Comparison of ENCODE assay signal across 9 cellular contexts in the genomic region with DNA sequence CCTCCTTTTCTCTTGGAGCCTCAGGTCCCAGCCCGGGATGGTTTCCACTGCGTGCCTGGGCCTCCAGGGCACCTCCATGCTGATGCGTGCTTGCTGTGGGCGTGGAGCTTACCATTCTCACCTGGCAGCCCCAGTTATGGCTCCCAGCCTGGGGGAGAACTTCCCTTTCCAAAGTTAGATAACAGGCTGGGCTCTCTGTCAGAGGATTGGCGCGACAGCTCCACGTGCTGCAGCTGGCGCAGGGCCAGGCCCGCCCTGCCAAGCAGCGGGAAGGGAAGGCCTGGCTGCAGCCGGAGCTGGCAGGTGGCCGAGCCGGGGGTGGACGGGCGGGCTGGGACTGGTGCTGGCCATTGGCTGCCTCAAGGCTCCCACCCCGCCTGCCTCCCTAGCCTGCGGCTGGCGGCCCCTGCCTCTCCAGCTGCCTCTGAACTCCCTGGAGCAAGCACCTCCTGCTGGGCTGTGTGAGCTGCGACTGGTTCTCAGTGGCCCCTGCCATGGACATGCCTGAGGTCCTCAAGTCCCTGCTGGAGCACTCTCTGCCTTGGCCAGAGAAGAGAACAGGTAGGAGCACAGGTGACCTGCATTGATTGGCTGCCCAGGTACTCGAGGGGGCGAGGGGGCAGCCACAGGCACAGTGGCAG. TPM values are rescaled to one million over a fixed set of nuclear protein-coding genes. Genes with fewer than 3 reads are reported as not detected.
DNase-seq lines count a peak whose midpoint lies in the region; ATAC-seq and TF ChIP-seq lines count a peak whose summit lies in the region.
"Had no signal": no experiment of that assay in that cellular context is flagged by ENCODE, and none has a peak within 500 bp of the region (broad histone marks: within the 10 kb centered on the region; RNA-seq: fewer than 3 reads in every experiment).

No MANE protein-coding gene starts in this region.

- no peak for ATAC-seq in GM21390 (IDR thresholded peaks at IDR 0.05; ENCODE audit: unreplicated experiment)

- H3F3A ChIP-seq in DOHH2 (ENCODE audit: control insufficient read depth, insufficient read depth) (no peaks in the 10 kb centered on the region), SK-N-SH (replicated peaks; ENCODE audit: insufficient read depth) (no peaks in the 10 kb centered on the region)

- H3K9ac ChIP-seq in SK-N-SH, result no peak overlapping the region
- H3K9ac ChIP-seq in endodermal cell (ENCODE audit: extremely low read depth, low read length, poor library complexity, severe bottlenecking), result no peak overlapping the region

- H3K79me2 ChIP-seq in DOHH2 (ENCODE audit: control insufficient read depth, low read length) (no peaks in the 10 kb centered on the region), SK-N-SH (ENCODE audit: insufficient read depth) (no peaks in the 10 kb centered on the region)

- H3K36me3 ChIP-seq in DOHH2 (ENCODE audit: control insufficient read depth, low read length), result no peaks in the 10 kb centered on the region
- no peaks in the 10 kb centered on the region for H3K36me3 ChIP-seq in SK-N-SH (replicated peaks in 1 of 2; ENCODE audit: control insufficient read depth in 1 of 2, insufficient read depth in 2 of 2, low read length in 1 of 2)
- no peaks in the 10 kb centered on the region for H3K36me3 ChIP-seq in endodermal cell (ENCODE audit: control insufficient read depth, insufficient read depth, low read length)
- H3K36me3 ChIP-seq in testis (ENCODE audit: low read depth, missing control alignments), result no peaks in the 10 kb centered on the region

- peaks cover 4% of the 10 kb centered on the region for H3K4me1 Mint-ChIP-seq in endodermal cell

- H3K9me3 Mint-ChIP-seq in endodermal cell, result no peaks in the 10 kb centered on the region
- H3K9me3 Mint-ChIP-seq: T-helper 1 cell treated with Interleukin-12 subunit alpha and Interleukin-12 subunit beta and Interleukin-4 antibody, amounts not matched to agents 30 μg/mL and 1 μg/mL, for 36 hours had no signal

- H3K9me2 ChIP-seq in DOHH2 (replicated peaks; ENCODE audit: control insufficient read depth, low read length) (no peaks in the 10 kb centered on the region), SK-N-SH (no peaks in the 10 kb centered on the region)

- H3K4me3 ChIP-seq in DOHH2 (ENCODE audit: low read length), result no peak overlapping the region
- H3K4me3 ChIP-seq in SK-N-SH (ENCODE audit: low read depth in 2 of 2, low read length in 1 of 2), result peak overlapping the region in 1 of 2 experiments; percentile 19; a peak in 1 of 4 replicates
- H3K4me3 ChIP-seq in endodermal cell (ENCODE audit: low read length), result no peak overlapping the region
- peak overlapping the region; percentile 47 to 59 for H3K4me3 ChIP-seq in testis

- intact Hi-C loops in testis (cut with DNase I; ENCODE audit: low total_unique reads), result no loop called here

- DNase-seq in NCI-H1105 (lab: John Stamatoyannopoulos, UW) (peak; percentile 95), SK-N-SH (peak; percentile 91), endodermal cell (peak; percentile 83), medulla oblongata (ENCODE audit: extremely low spot score) (peak; percentile 97), testis (peak; percentile 96), GM10248 (ENCODE audit: extremely low spot score) (no peak)

- no peak; a peak in 1 of 4 replicates for TF ChIP-seq EP300 in SK-N-SH (IDR thresholded peaks at IDR 0.05; ENCODE audit: borderline replicate concordance in 1 of 2, low read depth in 1 of 2, low read length in 1 of 2)

- TF ChIP-seq RAD21 in SK-N-SH (IDR thresholded peaks at IDR 0.05; ENCODE audit: low read length), result no peak

- H3K27me3 Mint-ChIP-seq in endodermal cell (ENCODE audit: insufficient read depth), result peaks cover 3% of the 10 kb centered on the region

- TF ChIP-seq CTCF in DOHH2 (IDR thresholded peaks at IDR 0.05; ENCODE audit: low read depth, low read length, poor library complexity, severe bottlenecking) (no peak), SK-N-SH (IDR thresholded peaks at IDR 0.05) (peak; percentile 39), endodermal cell (conservative IDR thresholded peaks at IDR 0.05) (no peak), testis (IDR thresholded peaks at IDR 0.05) (peak in 1 of 3 experiments; percentile 32), GM10248 (IDR thresholded peaks at IDR 0.05; ENCODE audit: control extremely low read depth, extremely low read depth, low read depth, missing control alignments) (no peak)

- no peak overlapping the region for H3K27ac ChIP-seq in DOHH2 (ENCODE audit: low read depth, low read length)
- peak overlapping the region in 1 of 2 experiments; percentile 43; a peak in 1 of 4 replicates for H3K27ac ChIP-seq in SK-N-SH (ENCODE audit: low read depth in 2 of 2, low read length in 1 of 2)
- no peak overlapping the region for H3K27ac ChIP-seq in endodermal cell (ENCODE audit: low read depth, low read length)
- peak overlapping the region; percentile 77 to 88 for H3K27ac ChIP-seq in testis

- no peaks in the 10 kb centered on the region for H3K36me3 Mint-ChIP-seq in endodermal cell (ENCODE audit: low read depth)

- no peak overlapping the region for H3K27ac Mint-ChIP-seq in endodermal cell
- H3K27ac Mint-ChIP-seq: T-helper 1 cell treated with Interleukin-12 subunit alpha and Interleukin-12 subunit beta and Interleukin-4 antibody, amounts not matched to agents 30 μg/mL and 1 μg/mL, for 36 hours had no signal

- TF ChIP-seq POLR2A in testis (IDR thresholded peaks at IDR 0.05), result peak; percentile 36

- H3K9me3 ChIP-seq in DOHH2 (ENCODE audit: control insufficient read depth, insufficient read depth, low read length), result no peaks in the 10 kb centered on the region
- no peaks in the 10 kb centered on the region for H3K9me3 ChIP-seq in SK-N-SH
- no peaks in the 10 kb centered on the region for H3K9me3 ChIP-seq in endodermal cell (ENCODE audit: control insufficient read depth, low read length)
- H3K9me3 ChIP-seq in testis, result no peaks in the 10 kb centered on the region

- H3K4me2 ChIP-seq in DOHH2 (ENCODE audit: low read length) (peak overlapping the region; percentile 23), SK-N-SH (peak overlapping the region; percentile 71)

- H3K27me3 ChIP-seq in DOHH2 (ENCODE audit: control insufficient read depth, low read length) (peaks cover 27% of the 10 kb centered on the region), SK-N-SH (ENCODE audit: insufficient read depth) (no peaks in the 10 kb centered on the region), endodermal cell (ENCODE audit: control insufficient read depth, insufficient read depth, low read length, poor library complexity, severe bottlenecking) (no peaks in the 10 kb centered on the region), testis (no peaks in the 10 kb centered on the region)

- no peak overlapping the region for H2AFZ ChIP-seq in SK-N-SH (ENCODE audit: low read depth)

- no CpG with 5 or more reads among the region's 21 CpGs for WGBS in SK-N-SH (ENCODE audit: low lambda C conversion rate)
- WGBS in endodermal cell (ENCODE audit: insufficient coverage in 1 of 2, insufficient read length in 1 of 2), 2 experiments, result 70 to 75% methylated on average over 7 to 21 of the region's 21 CpGs
- WGBS in testis, 2 donors, result 30 to 70% methylated on average over 4 to 21 of the region's 21 CpGs

- CTCF ChIA-PET in SK-N-SH (lab: Yijun Ruan, JAX) (interaction anchor here (1.1 to 1.9 kb wide), 4 partner anchors 15 to 36 kb away, joined by 3 to 6 read pairs (median 4); a partner anchor contains a TSS), GM10248 (lab: Yijun Ruan, JAX) (interaction anchor here (1.3 to 1.5 kb wide), 2 partner anchors 10 to 160 kb away, joined by 3 read pairs; no protein-coding TSS in a partner anchor)

- H3K4me3 Mint-ChIP-seq in endodermal cell, result no peak overlapping the region
- H3K4me3 Mint-ChIP-seq: T-helper 1 cell treated with Interleukin-12 subunit alpha and Interleukin-12 subunit beta and Interleukin-4 antibody, amounts not matched to agents 30 μg/mL and 1 μg/mL, for 36 hours had no signal

- H4K20me1 ChIP-seq in DOHH2 (ENCODE audit: control insufficient read depth, insufficient read depth, low read depth, low read length), result no peaks in the 10 kb centered on the region
- no peaks in the 10 kb centered on the region for H4K20me1 ChIP-seq in SK-N-SH (ENCODE audit: insufficient read depth)

- H3K4me1 ChIP-seq in DOHH2 (ENCODE audit: control insufficient read depth, low read length), result peaks cover 8% of the 10 kb centered on the region
- H3K4me1 ChIP-seq in SK-N-SH (ENCODE audit: control insufficient read depth in 1 of 2, insufficient read depth in 2 of 2, low read depth in 1 of 2, low read length in 1 of 2), result peaks cover 0 to 17% of the 10 kb centered on the region in 2 experiments; a peak in 1 of 4 replicates
- peaks cover 2% of the 10 kb centered on the region for H3K4me1 ChIP-seq in endodermal cell (ENCODE audit: control insufficient read depth, insufficient read depth, low read length)
- peaks cover 35% of the 10 kb centered on the region for H3K4me1 ChIP-seq in testis

- POLR2A ChIA-PET in SK-N-SH (lab: Yijun Ruan, JAX), result interaction anchor here (0.9 to 1.1 kb wide), 2 partner anchors 14 to 80 kb away, joined by 3 to 4 read pairs; no protein-coding TSS in a partner anchor
- POLR2A ChIA-PET in GM10248 (lab: Yijun Ruan, JAX), result interaction anchor here (2.2 kb wide), 1 partner anchor 14 kb away, joined by 8 read pairs; a partner anchor contains a TSS

TF ChIP-seq in SK-N-SH, 30 proteins besides CTCF, POLR2A, EP300 and RAD21 (continues in another document):
- TF ChIP-seq TCF12 (IDR thresholded peaks at IDR 0.05) (no peak), MXI1 (IDR thresholded peaks at IDR 0.05; ENCODE audit: low read depth, low read length) (peak; percentile 95), RCOR1 (IDR thresholded peaks at IDR 0.05; ENCODE audit: low read length) (no peak)
- TF ChIP-seq, protein P1, sequence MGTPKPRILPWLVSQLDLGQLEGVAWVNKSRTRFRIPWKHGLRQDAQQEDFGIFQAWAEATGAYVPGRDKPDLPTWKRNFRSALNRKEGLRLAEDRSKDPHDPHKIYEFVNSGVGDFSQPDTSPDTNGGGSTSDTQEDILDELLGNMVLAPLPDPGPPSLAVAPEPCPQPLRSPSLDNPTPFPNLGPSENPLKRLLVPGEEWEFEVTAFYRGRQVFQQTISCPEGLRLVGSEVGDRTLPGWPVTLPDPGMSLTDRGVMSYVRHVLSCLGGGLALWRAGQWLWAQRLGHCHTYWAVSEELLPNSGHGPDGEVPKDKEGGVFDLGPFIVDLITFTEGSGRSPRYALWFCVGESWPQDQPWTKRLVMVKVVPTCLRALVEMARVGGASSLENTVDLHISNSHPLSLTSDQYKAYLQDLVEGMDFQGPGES (IDR thresholded peaks at IDR 0.05; ENCODE audit: low read depth, low read length), result no peak
- TF ChIP-seq, protein P2, sequence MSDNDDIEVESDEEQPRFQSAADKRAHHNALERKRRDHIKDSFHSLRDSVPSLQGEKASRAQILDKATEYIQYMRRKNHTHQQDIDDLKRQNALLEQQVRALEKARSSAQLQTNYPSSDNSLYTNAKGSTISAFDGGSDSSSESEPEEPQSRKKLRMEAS (IDR thresholded peaks at IDR 0.05; ENCODE audit: low read depth), result peak; percentile 92

RNA-seq across cellular contexts. Expression of a gene that starts 14.6 kb away (rescaled TPM):
- polyA plus RNA-seq in SK-N-SH (2012; rRNA removed) (3.6 and 5.0 TPM in 2 replicates), testis (ENCODE audit: insufficient read depth, low read depth, low replicate concordance) (25.6 TPM)
- polyA plus RNA-seq in SK-N-SH (2012; cell fraction: cytosol; rRNA removed), result 2.1 and 3.2 TPM in 2 replicates
- polyA plus RNA-seq in SK-N-SH (2012; cell fraction: nucleus; rRNA removed), result 4.8 and 5.6 TPM in 2 replicates
- total RNA-seq in endodermal cell (1 to 10 TPM; 4.7 to 7.9 TPM), testis (10 to 100 TPM; 32.8 to 40.9 TPM)
- polyA plus RNA-seq in endodermal cell (2013, experiment 1 of 2), result 10.7 TPM
- 10.4 TPM for polyA plus RNA-seq in endodermal cell (2013, experiment 2 of 2)

Comparison
In these comparisons a context has a peak if more than half of its experiments do, and no peak if none do; other contexts are left out.
1. H3K27ac ChIP-seq: peak in testis (2 of 2); none in DOHH2 (single experiment) and endodermal cell (single experiment).
2. H3K4me3 ChIP-seq: peak in testis (2 of 2); none in DOHH2 (single experiment) and endodermal cell (single experiment).